ENCODE assay signal across 20 cellular contexts in the genomic region with DNA sequence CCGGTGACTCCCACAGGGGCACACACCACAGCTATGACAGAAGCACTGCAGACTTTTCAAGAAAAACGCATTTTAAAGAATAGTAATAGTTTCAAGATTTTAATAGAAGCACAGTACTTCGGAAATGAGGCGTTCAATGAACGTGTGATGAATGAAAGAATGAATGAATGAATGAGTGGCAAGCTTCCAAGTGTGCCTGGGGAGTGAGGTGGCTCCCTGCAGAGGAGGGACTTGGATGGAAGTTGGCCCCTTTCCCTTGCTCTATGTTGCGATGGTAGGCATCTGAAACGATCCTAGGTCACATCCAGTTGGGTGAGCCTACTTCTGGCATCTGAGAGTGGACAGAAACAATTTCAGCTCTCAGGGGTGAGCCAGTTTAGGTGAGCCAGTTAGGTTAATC.
DNase-seq lines count a peak whose midpoint lies in the region; ATAC-seq, FAIRE-seq and TF ChIP-seq lines count a peak whose summit lies in the region.
"Had no signal": no experiment of that assay in that cellular context is flagged by ENCODE, and none has a peak within 500 bp of the region (broad histone marks: within the 10 kb centered on the region; RNA-seq: fewer than 3 reads in every experiment).

No MANE protein-coding gene starts in this region.

- peak; percentile 39; the same call in 1 of the 2 replicates for TF ChIP-seq EP300 in Ishikawa (IDR thresholded peaks at IDR 0.05; ENCODE audit: borderline replicate concordance)
- no peak for TF ChIP-seq EP300 in GM12878 (IDR thresholded peaks at IDR 0.05; ENCODE audit: borderline replicate concordance in 1 of 2, control insufficient read depth in 1 of 2, low read depth in 2 of 2, low read length in 2 of 2)
- no peak for TF ChIP-seq EP300 in ovary (IDR thresholded peaks at IDR 0.05)

- H3K27me3 ChIP-seq in GM12878 (replicated peaks in 1 of 2; ENCODE audit: control insufficient read depth in 2 of 2, insufficient read depth in 2 of 2, low read length in 1 of 2) (no peaks in the 10 kb centered on the region), ovary (no peaks in the 10 kb centered on the region)

- TF ChIP-seq RAD21 in Ishikawa (IDR thresholded peaks at IDR 0.05; ENCODE audit: low read depth) (no peak), GM12878 (IDR thresholded peaks at IDR 0.05; ENCODE audit: insufficient read depth, low read depth, low read length) (no peak)

- RAD21 ChIA-PET in GM12878 (lab: Charles Lee; ENCODE audit: unreplicated experiment), result interaction anchor here (0.6 to 3.4 kb wide), 6 partner anchors 12 to 87 kb away, joined by 4 to 28 read pairs (median 12); no protein-coding TSS in a partner anchor

- no peaks in the 10 kb centered on the region for H3K4me1 ChIP-seq in GM12878 (ENCODE audit: control insufficient read depth, insufficient read depth, low read length)
- H3K4me1 ChIP-seq in ovary (ENCODE audit: insufficient read depth), result peaks cover 5% of the 10 kb centered on the region

- H3K27ac ChIP-seq in GM12878 (ENCODE audit: control insufficient read depth, insufficient read depth) (no peak overlapping the region), ovary (no peak overlapping the region)
- H3K27ac ChIP-seq: A549, HL-60 had no signal

- POLR2A ChIA-PET in GM12878 (lab: Charles Lee), result interaction anchor here (0.7 to 2.1 kb wide), 3 partner anchors 9 to 82 kb away, joined by 3 to 18 read pairs (median 7); no protein-coding TSS in a partner anchor

- peak; percentile 5 for ATAC-seq in GM19395 (IDR thresholded peaks at IDR 0.05; ENCODE audit: unreplicated experiment)
- no peak; the same call in 2 of the 3 replicates for ATAC-seq in GM12878
- ATAC-seq in HG02610 (IDR thresholded peaks at IDR 0.05; ENCODE audit: unreplicated experiment), result no peak
- ATAC-seq in HG03439 (IDR thresholded peaks at IDR 0.05; ENCODE audit: unreplicated experiment), result no peak
- ATAC-seq: A549; CD8-positive, alpha-beta T cell had no signal

- TF ChIP-seq CTCF in GM12878 (IDR thresholded peaks at IDR 0.05 in 2 of 3, conservative IDR thresholded peaks at IDR 0.05 in 1 of 3; ENCODE audit: control insufficient read depth in 2 of 3, extremely low read depth in 1 of 3, insufficient read depth in 1 of 3, low read depth in 3 of 3, low read length in 3 of 3) (no peak), ovary (IDR thresholded peaks at IDR 0.05) (no peak)

- TF ChIP-seq POLR2A in GM12878 (IDR thresholded peaks at IDR 0.05; ENCODE audit: low read depth, low read length) (no peak), ovary (IDR thresholded peaks at IDR 0.05) (no peak)

- H3K36me3 ChIP-seq in GM12878 (ENCODE audit: control insufficient read depth in 2 of 2, insufficient read depth in 2 of 2, low read length in 1 of 2), result no peaks in the 10 kb centered on the region
- no peaks in the 10 kb centered on the region for H3K36me3 ChIP-seq in ovary

- WGBS in GM12878 (ENCODE audit: insufficient coverage, insufficient replicate concordance, low lambda C conversion rate, missing lambda C conversion rate), result 36% methylated on average over 7 of the region's 7 CpGs
- 91 to 96% (median 93%) methylated on average over 7 of the region's 7 CpGs for WGBS in ovary, 3 donors

- no peaks in the 10 kb centered on the region for H3K79me2 ChIP-seq in GM12878 (ENCODE audit: control insufficient read depth, insufficient read depth, low read length)

- intact Hi-C loops in GM12878 (cut with micrococcal nuclease; ENCODE audit: unreplicated experiment), result no loop called here
- intact Hi-C loops in ovary (cut with DNase I), result no loop called here

- H3K9me3 ChIP-seq in GM12878 (replicated peaks; ENCODE audit: control insufficient read depth, insufficient read depth, low read length) (no peaks in the 10 kb centered on the region), ovary (no peaks in the 10 kb centered on the region)
- H3K9me3 ChIP-seq: A549 had no signal

- H4K20me1 ChIP-seq in GM12878 (ENCODE audit: control insufficient read depth, insufficient read depth), result no peaks in the 10 kb centered on the region

- FAIRE-seq in GM12878 (lab: Jason Lieb, UNC) (no peak), urothelium cell line (lab: Jason Lieb, UNC) (peak; percentile 9)
- FAIRE-seq: A549, D721Med, G401.6, GM12892 had no signal

- no TSS peak for BruUV-seq in GM12878 (replicated peaks; lab: Mats Ljungman, UMichigan)

- in situ Hi-C loops in GM12878 (cut with MboI), result no loop called here

- no peak overlapping the region for H3K4me3 ChIP-seq in GM12878
- H3K4me3 ChIP-seq in ovary, result no peak overlapping the region
- H3K4me3 ChIP-seq: A549 had no signal

- CTCF ChIA-PET in GM12878 (lab: Yijun Ruan, JAX), result interaction anchor here (1.0 to 4.2 kb wide), 7 partner anchors 10 to 84 kb away, joined by 3 to 26 read pairs (median 3); no protein-coding TSS in a partner anchor

- H3K9ac ChIP-seq in GM12878 (ENCODE audit: control insufficient read depth, insufficient read depth, low read length), result no peak overlapping the region

- SMC1A ChIA-PET in GM12878 (lab: Charles Lee; ENCODE audit: uncharacterized antibody, unreplicated experiment), result interaction anchor here (0.8 to 6.6 kb wide), 13 partner anchors 9 to 139 kb away, joined by 3 to 81 read pairs (median 3); no protein-coding TSS in a partner anchor

- DNase-seq in GM12878 (ENCODE audit: low read depth, low spot score), result no peak
- DNase-seq in urothelium cell line (ENCODE audit: low spot score), result no peak
- no peak for DNase-seq in ovary
- DNase-seq: CD8-positive, alpha-beta T cell; COR-L47; DMS153; DMS79 treated with DMSO at 0.1 percent for 48 hours; EL; GOT3; H9; KG1 had no signal

- H3K4me2 ChIP-seq in GM12878 (ENCODE audit: control insufficient read depth, insufficient read depth), result no peak overlapping the region
- H3K4me2 ChIP-seq: A549 had no signal

- H2AFZ ChIP-seq in GM12878 (ENCODE audit: control insufficient read depth, low read depth, low read length), result no peak overlapping the region

TF ChIP-seq in Ishikawa, 13 proteins besides CTCF, POLR2A, EP300 and RAD21:
- TF ChIP-seq TAF1 (IDR thresholded peaks at IDR 0.05; ENCODE audit: low read depth), result no peak
- no peak for TF ChIP-seq CREB1 (IDR thresholded peaks at IDR 0.05; ENCODE audit: low read depth)
- TF ChIP-seq NFIC (IDR thresholded peaks at IDR 0.05), result peak; percentile 66
- TF ChIP-seq TCF12 (IDR thresholded peaks at IDR 0.05; ENCODE audit: low read depth), result 0 out of 2 replicates have a peak, but pooled peaks have one; percentile 22

TF ChIP-seq in GM12878, 131 proteins besides CTCF, POLR2A, EP300 and RAD21:
- TF ChIP-seq ZNF24 (IDR thresholded peaks at IDR 0.05) (peak; percentile 72), RAD51 (IDR thresholded peaks at IDR 0.05) (no peak), SP1 (IDR thresholded peaks at IDR 0.05; ENCODE audit: low read depth, low read length) (no peak)
TF ChIP-seq in GM12878: peak in this region for 1.
